11 cellular contexts compared by ENCODE assay signal in the genomic region with DNA sequence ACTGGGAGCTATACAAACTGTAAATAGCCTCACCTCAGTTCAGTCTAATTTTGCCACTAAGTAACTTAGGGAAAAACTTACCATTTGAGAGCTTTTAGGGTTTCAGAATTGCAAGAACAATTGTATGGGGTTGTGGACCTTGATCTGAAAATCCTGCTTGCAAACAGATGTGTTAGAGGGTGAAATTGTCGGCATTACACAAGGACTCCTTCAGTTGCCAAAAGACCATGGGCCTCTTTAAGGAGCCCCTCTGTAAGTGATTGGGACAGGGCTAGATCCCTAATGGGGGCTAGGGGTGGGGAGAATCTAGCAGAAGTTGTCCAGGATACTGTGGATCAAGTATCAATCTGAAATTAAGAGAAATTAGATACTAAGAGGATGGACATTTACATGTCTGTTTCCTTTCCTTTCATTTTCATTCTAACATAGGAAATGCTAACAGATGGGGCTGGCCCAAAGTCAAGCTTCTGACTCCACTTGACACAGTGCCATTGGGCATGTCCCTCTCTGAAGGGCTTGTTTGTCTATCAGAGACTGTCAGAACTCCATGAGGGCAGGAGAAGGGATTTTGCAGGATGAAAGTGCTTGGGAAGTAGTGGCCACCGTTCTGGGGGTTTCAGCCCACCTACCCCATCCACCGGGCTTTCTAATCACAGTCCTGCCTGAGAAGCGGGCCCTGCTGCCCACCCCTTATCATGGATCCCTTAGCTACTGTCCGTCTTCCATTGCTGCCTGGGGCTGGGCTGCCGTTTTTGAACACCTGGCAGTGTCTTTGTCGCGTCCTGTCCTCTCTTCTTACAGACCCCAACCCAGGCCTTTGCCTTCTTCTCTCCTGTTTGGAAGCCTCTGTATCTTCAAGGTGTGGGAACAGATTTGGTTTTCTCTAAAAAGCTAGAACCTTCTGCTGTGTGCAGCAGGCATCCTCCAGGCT. TPM values are rescaled to one million over a fixed set of nuclear protein-coding genes. Genes with fewer than 3 reads are reported as not detected.
DNase-seq lines count a peak whose midpoint lies in the region; ATAC-seq and TF ChIP-seq lines count a peak whose summit lies in the region.
"Had no signal": no experiment of that assay in that cellular context is flagged by ENCODE, and none has a peak within 500 bp of the region (broad histone marks: within the 10 kb centered on the region; RNA-seq: fewer than 3 reads in every experiment).

No MANE protein-coding gene starts in this region.

- DNase-seq in OCI-LY7 (ENCODE audit: low spot score) (no peak), fibroblast of the conjunctiva (ENCODE audit: low read depth) (peak; percentile 70), ovary (peak in 4 of 5 donors; percentile 49 to 75 (median 58)), NCI-H82 (lab: John Stamatoyannopoulos, UW) (no peak), T-cell (no peak)
- DNase-seq: immature natural killer cell; NCI-H2081 treated with DMSO at 0.1 percent for 48 hours; stimulated activated CD8-positive, alpha-beta memory T cell treated with anti-CD3 and anti-CD28 coated beads, Interleukin-4, amount 100 ng/mL, for 48 hours had no signal

- no peak for TF ChIP-seq EP300 in ovary (IDR thresholded peaks at IDR 0.05)

- WGBS in ovary, 3 donors: 71 to 74% (median 73%) methylated on average over 8 of the region's 8 CpGs

- no peaks in the 10 kb centered on the region for H3K36me3 Mint-ChIP-seq in T-cell
- H3K36me3 Mint-ChIP-seq: immature natural killer cell had no signal

- no peak for ATAC-seq in GM21619 (IDR thresholded peaks at IDR 0.05; ENCODE audit: unreplicated experiment)
- ATAC-seq in HG02852 (IDR thresholded peaks at IDR 0.05; ENCODE audit: unreplicated experiment): no peak
- no peak for ATAC-seq in T-cell (replicated peaks in 1 of 4)

- H3K9me3 ChIP-seq in BLaER1 treated with 17β-estradiol and CSF1 and Interleukin-3, amounts not matched to agents 10 nM and 100 nM (replicated peaks in 1 of 11): no peaks in the 10 kb centered on the region; a peak in 1 of 22 replicates
- H3K9me3 ChIP-seq in OCI-LY7 (ENCODE audit: low read length) (no peaks in the 10 kb centered on the region), ovary (no peaks in the 10 kb centered on the region)

- H3K4me2 ChIP-seq in BLaER1 treated with 17β-estradiol and CSF1 and Interleukin-3, amounts not matched to agents 10 nM and 100 nM: peak overlapping the region in 9 of 11 experiments; percentile 17 to 75 (median 51); a peak in 15 of 22 replicates
- peak overlapping the region; percentile 20; the same call in 1 of the 2 replicates for H3K4me2 ChIP-seq in OCI-LY7 (ENCODE audit: low read length)

- no peaks in the 10 kb centered on the region for H3K27me3 ChIP-seq in BLaER1 treated with 17β-estradiol and CSF1 and Interleukin-3, amounts not matched to agents 10 nM and 100 nM
- H3K27me3 ChIP-seq in ovary: no peaks in the 10 kb centered on the region

- H3K27me3 Mint-ChIP-seq in T-cell: peaks cover 0 to 2% of the 10 kb centered on the region in 2 donors

- 0 out of 22 replicates have a peak overlapping the region, but pooled peaks of 1 of the 11 experiments have one; percentile 5 for H3K9ac ChIP-seq in BLaER1 treated with 17β-estradiol and CSF1 and Interleukin-3, amounts not matched to agents 10 nM and 100 nM

- H3K4me3 ChIP-seq in BLaER1 treated with 17β-estradiol and CSF1 and Interleukin-3, amounts not matched to agents 10 nM and 100 nM: no peak overlapping the region
- H3K4me3 ChIP-seq in OCI-LY7 (ENCODE audit: low read depth, low read length, poor library complexity, severe bottlenecking) (no peak overlapping the region), ovary (no peak overlapping the region)

- H3K9me2 ChIP-seq in OCI-LY7 (ENCODE audit: insufficient read depth, low read length): no peaks in the 10 kb centered on the region

- TF ChIP-seq POLR2A in ovary (IDR thresholded peaks at IDR 0.05): no peak

- no peaks in the 10 kb centered on the region for H3K36me3 ChIP-seq in BLaER1 treated with 17β-estradiol and CSF1 and Interleukin-3, amounts not matched to agents 10 nM and 100 nM
- no peaks in the 10 kb centered on the region for H3K36me3 ChIP-seq in OCI-LY7 (ENCODE audit: insufficient read depth, low read length)
- H3K36me3 ChIP-seq in ovary: no peaks in the 10 kb centered on the region

- POLR2A ChIA-PET in OCI-LY7 (lab: Charles Lee) (interaction anchor here (0.6 to 1.0 kb wide), 4 partner anchors 10 to 168 kb away, joined by 3 to 4 read pairs (median 3); no protein-coding TSS in a partner anchor), T-cell (lab: Charles Lee) (no interaction called here)

- intact Hi-C loops in OCI-LY7 (cut with micrococcal nuclease; ENCODE audit: unreplicated experiment) (no loop called here), ovary (cut with DNase I) (loop anchor here in 1 of 4 donors (5.0 kb wide), 1 partner anchor 56 kb away; a partner anchor contains a TSS)

- TF ChIP-seq CTCF in OCI-LY7 (conservative IDR thresholded peaks at IDR 0.05; ENCODE audit: low read length) (no peak), ovary (IDR thresholded peaks at IDR 0.05) (no peak)

- no peak overlapping the region for H3K27ac Mint-ChIP-seq in T-cell
- H3K27ac Mint-ChIP-seq: immature natural killer cell had no signal

- no peaks in the 10 kb centered on the region for H3K79me2 ChIP-seq in OCI-LY7 (ENCODE audit: insufficient read depth, low read depth, low read length)

- no peaks in the 10 kb centered on the region for H4K20me1 ChIP-seq in BLaER1 treated with 17β-estradiol and CSF1 and Interleukin-3, amounts not matched to agents 10 nM and 100 nM
- no peaks in the 10 kb centered on the region for H4K20me1 ChIP-seq in OCI-LY7 (ENCODE audit: insufficient read depth, low read length)

- no peak overlapping the region for H2AFZ ChIP-seq in OCI-LY7 (ENCODE audit: low read length)

- no peaks in the 10 kb centered on the region for H3K9me3 Mint-ChIP-seq in T-cell
- H3K9me3 Mint-ChIP-seq: immature natural killer cell had no signal

- CTCF ChIA-PET in OCI-LY7 (lab: Charles Lee; ENCODE audit: unreplicated experiment) (no interaction called here), T-cell (lab: Charles Lee) (interaction anchor here in 1 of 2 donors (1.2 kb wide), 1 partner anchor 10 kb away, joined by 3 read pairs; no protein-coding TSS in a partner anchor)

- no peaks in the 10 kb centered on the region for H3K4me1 Mint-ChIP-seq in T-cell
- H3K4me1 Mint-ChIP-seq: immature natural killer cell had no signal

- H3K27ac ChIP-seq in BLaER1 treated with 17β-estradiol and CSF1 and Interleukin-3, amounts not matched to agents 10 nM and 100 nM: peak overlapping the region in 3 of 11 experiments; percentile 16 to 42 (median 19); a peak in 2 of 22 replicates
- no peak overlapping the region for H3K27ac ChIP-seq in OCI-LY7 (ENCODE audit: low read depth, low read length, poor library complexity, severe bottlenecking)
- H3K27ac ChIP-seq in ovary: peak overlapping the region in 1 of 2 donors; percentile 75

- BruUV-seq in OCI-LY7 (replicated peaks; lab: Mats Ljungman, UMichigan): no TSS peak

- H3K4me1 ChIP-seq in BLaER1 treated with 17β-estradiol and CSF1 and Interleukin-3, amounts not matched to agents 10 nM and 100 nM: peaks cover 0 to 46% (median 31%) of the 10 kb centered on the region in 10 experiments; a peak in 15 of 20 replicates
- peaks cover 7% of the 10 kb centered on the region for H3K4me1 ChIP-seq in OCI-LY7 (ENCODE audit: insufficient read depth, low read length, poor library complexity, severe bottlenecking)
- H3K4me1 ChIP-seq in ovary (ENCODE audit: insufficient read depth): peaks cover 16% of the 10 kb centered on the region

- H3K4me3 Mint-ChIP-seq in T-cell: no peak overlapping the region

RNA-seq across cellular contexts. Expression of a gene that starts 54.7 kb away (rescaled TPM):
- not detected in 2 replicates for total RNA-seq in OCI-LY7 (2014; rRNA removed; shearing (Covaris generic))
- total RNA-seq in OCI-LY7 (2022): not detected in 2 replicates
- 1 to 10 TPM in 5 of 7 donors, under 1 TPM in 2; 0.24 to 6.1 (median 2.5) TPM for total RNA-seq in ovary
- polyA plus RNA-seq in ovary: 1 to 10 TPM; 1.6 to 2.7 TPM
- total RNA-seq in T-cell: under 1 TPM in 1 of 5 donors, not detected in 4; 0.10 TPM
- polyA plus RNA-seq: immature natural killer cell had no signal

Comparison
In these comparisons a context has a peak if more than half of its experiments do, and no peak if none do; other contexts are left out.
1. DNase-seq: peak in fibroblast of the conjunctiva (single experiment) and ovary (4 of 5); none in OCI-LY7 (single experiment), NCI-H82 (single experiment) and T-cell (0 of 34).